36 cellular contexts compared by ENCODE assay signal in the genomic region with DNA sequence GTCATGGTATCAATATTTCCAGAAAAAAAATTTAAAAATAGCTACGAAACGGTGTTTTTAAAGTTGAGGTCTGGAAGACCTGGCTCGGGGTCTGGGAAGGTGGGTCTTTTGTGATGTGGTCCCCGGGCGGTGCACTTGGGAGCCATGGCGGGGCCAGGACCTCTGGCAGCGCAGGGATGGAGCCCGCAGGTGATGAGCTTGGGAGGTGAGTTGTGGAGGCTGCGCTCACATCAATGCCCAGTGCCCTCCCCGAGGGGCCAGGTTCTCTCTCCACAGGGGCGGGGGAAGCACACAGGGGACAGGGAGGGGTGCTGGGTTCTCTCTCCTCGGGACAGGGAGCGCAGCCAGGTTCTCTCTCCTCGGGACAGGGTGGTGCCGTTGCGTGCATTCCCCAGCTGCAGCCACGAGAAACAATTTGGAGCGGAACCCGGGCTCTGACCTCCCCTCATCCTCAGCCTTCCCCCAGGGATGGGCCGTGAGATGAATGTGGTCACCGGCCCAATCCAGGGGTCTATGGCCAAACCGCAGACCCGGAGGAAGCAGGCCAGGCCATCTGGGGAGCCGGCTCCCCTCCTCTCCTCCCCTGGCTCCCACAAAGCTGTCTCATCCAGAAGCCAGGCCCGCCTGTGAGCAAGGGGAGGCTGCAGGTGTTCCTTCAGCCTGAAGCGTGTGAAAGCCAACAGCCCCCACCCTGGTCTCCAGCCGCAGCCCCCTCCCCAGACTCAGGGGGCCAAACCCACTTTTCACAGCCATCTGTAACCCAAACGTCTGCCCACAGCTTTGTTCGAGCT. TPM values are rescaled to one million over a fixed set of nuclear protein-coding genes. Genes with fewer than 3 reads are reported as not detected.
"Had no signal": no experiment of that assay in that cellular context is flagged by ENCODE, and none has a peak within 500 bp of the region (broad histone marks: within the 10 kb centered on the region; RNA-seq: fewer than 3 reads in every experiment).

No MANE protein-coding gene starts in this region.

- H3K4me3 Mint-ChIP-seq: mesothelial cell of epicardium; naive B cell; natural killer cell treated with Interleukin-12 subunit alpha and Interleukin-12 subunit beta and Interleukin-15 and Interleukin-18, amount 100 ng/mL, for 72 hours; neural crest cell; stimulated activated effector memory CD8-positive, alpha-beta T cell treated with anti-CD3 and anti-CD28 coated beads, Interleukin-12 subunit alpha, Interleukin-12 subunit beta, amount 100 ng/mL, for 72 hours had no signal

- H3K4me3 ChIP-seq: dorsolateral prefrontal cortex, heart right ventricle, left lung, mucosa of descending colon, right atrium auricular region, sigmoid colon, stomach, transverse colon, upper lobe of right lung, vagina had no signal

- H3K36me3 ChIP-seq: heart right ventricle, left lung, right atrium auricular region, sigmoid colon, stomach, transverse colon, upper lobe of right lung, vagina had no signal

- DNase-seq: dorsolateral prefrontal cortex; effector CD4-positive, alpha-beta T cell; foreskin keratinocyte; glutamatergic neuron; heart right ventricle; hippocampal formation; left cardiac atrium; left lung; mesenchymal stem cell; mucosa of descending colon; naive B cell; sigmoid colon; stimulated activated CD4-positive, alpha-beta T cell treated with anti-CD3 and anti-CD28 coated beads, Interleukin-2, amount 100 ng/mL, for 24 hours; stimulated activated CD4-positive, alpha-beta T cell treated with anti-CD3 and anti-CD28 coated beads, Interleukin-4, amount 100 ng/mL, for 24 hours; stimulated activated naive CD4-positive, alpha-beta T cell treated with Interleukin-2 at 50 U/mL for 16 hours; stomach; transverse colon; upper lobe of right lung had no signal

- ATAC-seq: foreskin keratinocyte; heart right ventricle; left cardiac atrium; left lung; mucosa of descending colon; natural killer cell treated with Interleukin-12 subunit alpha and Interleukin-12 subunit beta and Interleukin-15 and Interleukin-18, amount 100 ng/mL, for 72 hours; stimulated activated effector memory CD8-positive, alpha-beta T cell treated with anti-CD3 and anti-CD28 coated beads, Interleukin-12 subunit alpha, Interleukin-12 subunit beta, amount 100 ng/mL, for 72 hours; upper lobe of right lung had no signal

- H3K9ac ChIP-seq: parathyroid adenoma had no signal

- H3K27me3 ChIP-seq: right atrium auricular region, vagina had no signal

- H3K36me3 Mint-ChIP-seq: mesothelial cell of epicardium; naive B cell; natural killer cell treated with Interleukin-12 subunit alpha and Interleukin-12 subunit beta and Interleukin-15 and Interleukin-18, amount 100 ng/mL, for 72 hours; stimulated activated effector memory CD8-positive, alpha-beta T cell treated with anti-CD3 and anti-CD28 coated beads, Interleukin-12 subunit alpha, Interleukin-12 subunit beta, amount 100 ng/mL, for 72 hours had no signal

- H3K27ac ChIP-seq: dorsolateral prefrontal cortex, foreskin keratinocyte, heart right ventricle, left lung, parathyroid adenoma, right atrium auricular region, sigmoid colon, stomach, transverse colon, upper lobe of right lung, vagina had no signal

- H3K79me2 ChIP-seq: parathyroid adenoma had no signal

- FAIRE-seq: colon, islet of Langerhans had no signal

- H3K27ac Mint-ChIP-seq: mesothelial cell of epicardium; naive B cell; natural killer cell treated with Interleukin-12 subunit alpha and Interleukin-12 subunit beta and Interleukin-15 and Interleukin-18, amount 100 ng/mL, for 72 hours; progenitor cell of endocrine pancreas; stimulated activated effector memory CD8-positive, alpha-beta T cell treated with anti-CD3 and anti-CD28 coated beads, Interleukin-12 subunit alpha, Interleukin-12 subunit beta, amount 100 ng/mL, for 72 hours had no signal

- H3K4me1 ChIP-seq: foreskin keratinocyte, parathyroid adenoma had no signal

- H3K9me3 Mint-ChIP-seq: mesothelial cell of epicardium; naive B cell; natural killer cell treated with Interleukin-12 subunit alpha and Interleukin-12 subunit beta and Interleukin-15 and Interleukin-18, amount 100 ng/mL, for 72 hours; neural crest cell; stimulated activated effector memory CD8-positive, alpha-beta T cell treated with anti-CD3 and anti-CD28 coated beads, Interleukin-12 subunit alpha, Interleukin-12 subunit beta, amount 100 ng/mL, for 72 hours had no signal

- H3K9me3 ChIP-seq: heart right ventricle, left lung, mucosa of descending colon, right atrium auricular region, sigmoid colon, stomach, transverse colon, upper lobe of right lung, vagina had no signal

- H2AFZ ChIP-seq: parathyroid adenoma had no signal

RNA-seq across cellular contexts. Expression of gene DBH, which starts 25.9 kb away (rescaled TPM):
- total RNA-seq: foreskin keratinocyte; kidney epithelial cell; left cardiac atrium; lung microvascular endothelial cell; mesothelial cell of epicardium; mucosa of descending colon; natural killer cell treated with Interleukin-12 subunit alpha and Interleukin-12 subunit beta and Interleukin-15 and Interleukin-18, amount 100 ng/mL, for 72 hours; osteoblast; progenitor cell of endocrine pancreas; right atrium auricular region; sigmoid colon; skeletal muscle tissue; subcutaneous adipose tissue; temporal lobe; transverse colon; upper lobe of right lung had no signal
- polyA plus RNA-seq: foreskin keratinocyte had no signal

RNA-seq across cellular contexts. Expression of gene FAM163B, which starts 52.9 kb away (rescaled TPM):
- total RNA-seq: foreskin keratinocyte; heart right ventricle; kidney epithelial cell; lower leg skin; lung microvascular endothelial cell; natural killer cell treated with Interleukin-12 subunit alpha and Interleukin-12 subunit beta and Interleukin-15 and Interleukin-18, amount 100 ng/mL, for 72 hours; neural crest cell; osteoblast; progenitor cell of endocrine pancreas; skeletal muscle tissue; stomach; subcutaneous adipose tissue; upper lobe of right lung; vagina had no signal
- polyA plus RNA-seq: esophagus, foreskin keratinocyte, stomach had no signal
